ENCODE assay signal across 8 cellular contexts in the genomic region with DNA sequence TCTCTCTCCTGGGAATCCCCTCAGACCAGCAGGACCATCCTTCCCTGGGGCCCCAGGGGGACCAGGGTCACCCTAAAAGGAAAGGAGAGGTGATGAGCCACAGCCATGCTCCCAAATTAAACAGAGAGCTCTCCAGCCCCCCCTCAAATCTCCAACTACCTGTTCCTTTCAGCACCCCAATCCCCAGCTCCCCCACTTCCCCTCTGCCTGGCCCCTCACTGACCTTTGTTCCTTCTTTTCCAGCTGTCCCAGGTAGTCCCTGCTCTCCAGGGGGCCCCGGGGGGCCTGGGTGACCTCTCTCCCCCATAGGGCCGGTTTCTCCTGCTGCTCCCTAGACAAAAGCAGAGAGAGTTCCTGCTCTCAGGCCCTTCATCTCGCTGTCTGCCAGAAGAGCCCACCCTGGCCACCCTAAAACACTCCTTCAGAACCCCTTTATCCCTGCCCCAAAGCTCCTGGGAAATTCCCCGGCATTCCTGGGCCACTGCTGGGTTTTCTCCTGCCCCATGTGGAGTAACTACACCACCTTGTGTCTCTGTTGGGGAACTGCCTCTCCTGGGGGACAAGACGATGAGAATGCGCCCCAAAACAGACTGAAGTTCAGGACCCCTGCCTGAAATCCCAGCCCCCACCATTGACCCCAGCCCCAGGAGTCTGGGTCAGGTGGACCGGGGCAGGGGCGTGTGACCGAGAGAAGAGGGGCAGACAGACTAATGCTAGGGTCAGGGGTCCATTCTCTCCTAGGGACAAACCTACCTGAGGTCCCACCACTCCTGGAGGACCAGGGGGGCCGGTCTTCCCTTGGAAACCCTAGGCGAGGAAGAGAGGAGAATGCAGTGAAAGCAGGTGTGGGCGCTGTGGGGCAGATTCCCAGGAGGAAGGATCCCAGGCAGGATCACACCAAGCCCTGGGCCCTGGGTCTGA. TPM values are rescaled to one million over a fixed set of nuclear protein-coding genes. Genes with fewer than 3 reads are reported as not detected.
DNase-seq lines count a peak whose midpoint lies in the region; ATAC-seq and TF ChIP-seq lines count a peak whose summit lies in the region.

No MANE protein-coding gene starts in this region.

- H3K27me3 ChIP-seq in gastroesophageal sphincter, result no peaks in the 10 kb centered on the region
- H3K27me3 ChIP-seq in testis, result no peaks in the 10 kb centered on the region

- no peak overlapping the region for H3K27ac ChIP-seq in gastroesophageal sphincter
- H3K27ac ChIP-seq in testis, result no peak overlapping the region

- H3K4me1 ChIP-seq in gastroesophageal sphincter (no peaks in the 10 kb centered on the region), testis (no peaks in the 10 kb centered on the region)

- TF ChIP-seq CTCF in gastroesophageal sphincter (IDR thresholded peaks at IDR 0.05) (peak in 3 of 4 experiments; percentile 38 to 56 (median 40)), testis (IDR thresholded peaks at IDR 0.05) (peak in 2 of 3 experiments; percentile 15 to 33), lower leg skin (IDR thresholded peaks at IDR 0.05) (peak in 1 of 3 donors; percentile 37)

- intact Hi-C loops in testis (cut with DNase I; ENCODE audit: low total_unique reads) (no loop called here), lower leg skin (cut with DNase I; ENCODE audit: low total_unique reads) (no loop called here)

- 18 to 63% methylated on average over 3 of the region's 12 CpGs for WGBS in gastroesophageal sphincter (ENCODE audit: low coverage in 1 of 2), 2 donors
- 81 to 86% methylated on average over 11 to 12 of the region's 12 CpGs for WGBS in testis, 2 donors
- WGBS in lower leg skin, 2 donors, result 53 to 64% methylated on average over 11 to 12 of the region's 12 CpGs

- H3K9me3 ChIP-seq in gastroesophageal sphincter (no peaks in the 10 kb centered on the region), testis (no peaks in the 10 kb centered on the region)

- DNase-seq in NCI-H82 (lab: John Stamatoyannopoulos, UW) (peak; percentile 25), NCI-H82 treated with DMSO at 0.1 percent for 48 hours (lab: John Stamatoyannopoulos, UW; ENCODE audit: unreplicated experiment) (no peak), RPMI8226 (peak; percentile 28), testis (no peak), lower leg skin (ENCODE audit: low spot score in 2 of 2) (no peak), GF-D8 (lab: John Stamatoyannopoulos, UW) (no peak)

- no peak overlapping the region for H3K4me3 ChIP-seq in gastroesophageal sphincter
- no peak overlapping the region for H3K4me3 ChIP-seq in testis
- H3K4me3 ChIP-seq in lower leg skin (ENCODE audit: low read depth, poor library complexity, severe bottlenecking), result no peak overlapping the region

- no peak for TF ChIP-seq POLR2A in gastroesophageal sphincter (IDR thresholded peaks at IDR 0.05)
- no peak for TF ChIP-seq POLR2A in testis (IDR thresholded peaks at IDR 0.05)
- TF ChIP-seq POLR2A in lower leg skin (IDR thresholded peaks at IDR 0.05), result no peak

- ATAC-seq in gastroesophageal sphincter, result no peak
- no peak for ATAC-seq in HG03432 (IDR thresholded peaks at IDR 0.05; ENCODE audit: unreplicated experiment)

- no peak for TF ChIP-seq EP300 in gastroesophageal sphincter (IDR thresholded peaks at IDR 0.05)

- H3K36me3 ChIP-seq in gastroesophageal sphincter (no peaks in the 10 kb centered on the region), testis (ENCODE audit: low read depth, missing control alignments) (no peaks in the 10 kb centered on the region)

RNA-seq across cellular contexts. Expression of a gene that starts 19.7 kb away (rescaled TPM):
- total RNA-seq in gastroesophageal sphincter, result 1 to 10 TPM in 1 of 4 donors, under 1 TPM in 3; 0.35 to 1.4 (median 0.45) TPM
- total RNA-seq in testis, result 1 to 10 TPM; 8.6 to 8.8 TPM
- polyA plus RNA-seq in testis (ENCODE audit: insufficient read depth, low read depth, low replicate concordance), result 8.2 TPM
- under 1 TPM; 0.16 to 0.30 (median 0.28) TPM for total RNA-seq in lower leg skin

RNA-seq across cellular contexts. Expression of a gene that starts 27.9 kb away (rescaled TPM):
- total RNA-seq in gastroesophageal sphincter (10 to 100 TPM; 20.0 to 38.8 (median 28.9) TPM), testis (10 to 100 TPM; 42.9 to 47.3 TPM), lower leg skin (10 to 100 TPM; 17.8 to 27.3 (median 24.9) TPM)
- polyA plus RNA-seq in testis (ENCODE audit: insufficient read depth, low read depth, low replicate concordance), result 45.2 TPM

RNA-seq across cellular contexts. Expression of a gene that starts 28.1 kb away (rescaled TPM):
- total RNA-seq in gastroesophageal sphincter, result 10 to 100 TPM; 54.6 to 79.9 (median 66.4) TPM
- 10 to 100 TPM; 79.1 to 85.7 TPM for total RNA-seq in testis
- polyA plus RNA-seq in testis (ENCODE audit: insufficient read depth, low read depth, low replicate concordance), result 87.7 TPM
- 10 to 100 TPM; 35.4 to 52.7 (median 39.1) TPM for total RNA-seq in lower leg skin

RNA-seq across cellular contexts. Expression of a gene that starts 31.9 kb away (rescaled TPM):
- total RNA-seq in gastroesophageal sphincter (10 to 100 TPM in 3 of 4 donors, 1 to 10 TPM in 1; 2.2 to 16.1 (median 12.2) TPM), testis (10 to 100 TPM; 25.4 to 26.3 TPM), lower leg skin (10 to 100 TPM; 39.3 to 49.5 (median 41.8) TPM)
- polyA plus RNA-seq in testis (ENCODE audit: insufficient read depth, low read depth, low replicate concordance), result 11.2 TPM

RNA-seq across cellular contexts. Expression of a gene that starts 35.7 kb away (rescaled TPM):
- total RNA-seq in gastroesophageal sphincter, result 10 to 100 TPM; 12.5 to 23.8 (median 17.7) TPM
- 10 to 100 TPM; 36.2 to 38.0 TPM for total RNA-seq in testis
- 60.2 TPM for polyA plus RNA-seq in testis (ENCODE audit: insufficient read depth, low read depth, low replicate concordance)
- total RNA-seq in lower leg skin, result 10 to 100 TPM; 10.0 to 22.1 (median 13.7) TPM

Comparison
In these comparisons a context has a peak if more than half of its experiments do, and no peak if none do; other contexts are left out.
1. DNase-seq: peak in NCI-H82 (single experiment) and RPMI8226 (single experiment); none in NCI-H82 treated with DMSO at 0.1 percent for 48 hours (single experiment), testis (single experiment), lower leg skin (0 of 2) and GF-D8 (single experiment).
2. RNA of a gene that starts 19.7 kb away (total RNA-seq): 8.6 to 8.8 TPM in testis; 0.35 to 1.4 TPM in gastroesophageal sphincter and 0.16 to 0.30 TPM in lower leg skin; every median in the first group is over 4 times any median in the second.